3 cellular contexts compared by ENCODE assay signal in genomic region chr12:58025431-58025830, GRCh38.
"Had no signal": no experiment of that assay in that cellular context is flagged by ENCODE, and none has a peak within 500 bp of the region (broad histone marks: within the 10 kb centered on the region; RNA-seq: fewer than 3 reads in every experiment).

No MANE protein-coding gene starts in this region.

- H3K4me3 ChIP-seq: GM12878 had no signal

- DNase-seq: GDM1, GF-D8 had no signal

- ATAC-seq: GM12878 had no signal
